ENCODE assay signal across 1 cellular context in the genomic region with DNA sequence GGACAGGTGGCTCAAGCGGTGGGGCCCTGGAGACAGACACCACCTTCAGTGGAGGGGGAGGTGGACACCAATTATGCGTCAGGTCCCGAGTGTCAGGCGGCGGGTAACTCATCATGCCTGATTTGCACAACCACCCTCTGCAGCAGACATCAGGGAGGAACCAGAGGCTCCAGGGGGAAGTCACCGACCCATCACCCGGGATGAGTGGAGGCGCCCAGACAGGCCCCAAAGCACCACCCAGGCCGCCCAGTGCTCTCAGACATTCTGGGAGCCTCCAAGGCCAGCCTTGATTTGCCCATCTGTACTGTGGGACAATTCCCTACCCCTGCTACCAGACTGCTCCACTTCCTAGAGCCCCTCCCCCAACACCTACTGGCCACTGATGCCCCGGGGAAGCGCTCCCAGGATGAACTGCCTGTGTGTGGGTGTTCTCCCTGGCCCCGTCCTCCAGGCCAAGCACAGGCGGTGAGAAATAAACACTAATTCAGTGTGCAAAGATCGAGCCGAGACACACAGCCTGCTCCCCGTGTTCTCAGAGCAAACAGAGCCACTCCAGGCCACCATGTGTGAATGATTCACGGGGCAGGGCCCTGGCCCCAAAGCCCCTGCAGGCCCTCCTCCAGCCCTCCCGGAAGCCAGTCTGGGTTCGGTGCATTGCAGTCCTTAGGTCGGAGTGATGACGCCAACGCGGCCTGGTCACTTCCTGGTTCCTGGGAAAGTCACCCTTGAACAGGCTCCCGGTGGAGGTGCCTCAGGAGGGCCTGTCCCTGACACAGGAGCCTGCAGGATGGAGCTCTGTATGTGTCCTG.
TF ChIP-seq lines count a peak whose summit lies in the region.

No MANE protein-coding gene starts in this region.

TF ChIP-seq in HepG2, 621 proteins besides CTCF, POLR2A, EP300 and RAD21 (continued from another document and continues in another):
- TF ChIP-seq ARID2 (CRISPR knock-in tag; IDR thresholded peaks at IDR 0.05; ENCODE audit: borderline replicate concordance) (no peak), TIGD3 (CRISPR knock-in tag; IDR thresholded peaks at IDR 0.05; ENCODE audit: borderline replicate concordance) (peak; percentile 83; the same call in 1 of the 2 replicates), SKIL (CRISPR knock-in tag; IDR thresholded peaks at IDR 0.05; ENCODE audit: borderline replicate concordance) (peak; percentile 90), SCMH1 (CRISPR knock-in tag; IDR thresholded peaks at IDR 0.05; ENCODE audit: borderline replicate concordance) (no peak), ZNF251 (CRISPR knock-in tag; IDR thresholded peaks at IDR 0.05) (0 out of 2 replicates have a peak, but pooled peaks have one; percentile 69), KMT2A (CRISPR knock-in tag; IDR thresholded peaks at IDR 0.05) (peak; percentile 79), KAT8 (CRISPR knock-in tag; IDR thresholded peaks at IDR 0.05) (peak; percentile 97), GRHL1 (CRISPR knock-in tag; conservative IDR thresholded peaks at IDR 0.05) (no peak), ZNF256 (CRISPR knock-in tag; conservative IDR thresholded peaks at IDR 0.05) (no peak), IRF2 (CRISPR knock-in tag; IDR thresholded peaks at IDR 0.05) (peak; percentile 86), PHF8 (CRISPR knock-in tag; IDR thresholded peaks at IDR 0.05) (peak; percentile 58; the same call in 1 of the 2 replicates), ZNF331 (CRISPR knock-in tag; IDR thresholded peaks at IDR 0.05) (peak; percentile 92), GFI1 (CRISPR knock-in tag; IDR thresholded peaks at IDR 0.05; ENCODE audit: borderline replicate concordance) (peak; percentile 82; the same call in 1 of the 2 replicates), ZMYM4 (CRISPR knock-in tag; IDR thresholded peaks at IDR 0.05) (peak; percentile 88), ZNF772 (CRISPR knock-in tag; IDR thresholded peaks at IDR 0.05) (peak; percentile 98), ZNF607 (CRISPR knock-in tag; IDR thresholded peaks at IDR 0.05; ENCODE audit: borderline replicate concordance) (peak; percentile 90; the same call in 1 of the 2 replicates), SALL2 (CRISPR knock-in tag; IDR thresholded peaks at IDR 0.05) (no peak), ZNF7 (CRISPR knock-in tag; IDR thresholded peaks at IDR 0.05) (no peak), ZNF615 (CRISPR knock-in tag; IDR thresholded peaks at IDR 0.05; ENCODE audit: borderline replicate concordance) (no peak), ZNF337 (CRISPR knock-in tag; IDR thresholded peaks at IDR 0.05; ENCODE audit: borderline replicate concordance, low read depth) (no peak), THAP11 (CRISPR knock-in tag; IDR thresholded peaks at IDR 0.05) (peak; percentile 87), JARID2 (CRISPR knock-in tag; IDR thresholded peaks at IDR 0.05; ENCODE audit: insufficient replicate concordance) (no peak), ZNF589 (CRISPR knock-in tag; conservative IDR thresholded peaks at IDR 0.05) (peak; percentile 74; the same call in 1 of the 2 replicates), HNF4A (CRISPR knock-in tag; IDR thresholded peaks at IDR 0.05) (peak; percentile 88), ZNF350 (CRISPR knock-in tag; IDR thresholded peaks at IDR 0.05; ENCODE audit: borderline replicate concordance, low read depth) (peak; percentile 95), ZHX2 (IDR thresholded peaks at IDR 0.05; ENCODE audit: low read depth) (peak; percentile 70), ZHX2 (CRISPR knock-in tag; IDR thresholded peaks at IDR 0.05; ENCODE audit: borderline replicate concordance) (no peak), CC2D1A (CRISPR knock-in tag; IDR thresholded peaks at IDR 0.05) (no peak), E2F2 (CRISPR knock-in tag; IDR thresholded peaks at IDR 0.05; ENCODE audit: borderline replicate concordance) (no peak)
- TF ChIP-seq, protein P1, sequence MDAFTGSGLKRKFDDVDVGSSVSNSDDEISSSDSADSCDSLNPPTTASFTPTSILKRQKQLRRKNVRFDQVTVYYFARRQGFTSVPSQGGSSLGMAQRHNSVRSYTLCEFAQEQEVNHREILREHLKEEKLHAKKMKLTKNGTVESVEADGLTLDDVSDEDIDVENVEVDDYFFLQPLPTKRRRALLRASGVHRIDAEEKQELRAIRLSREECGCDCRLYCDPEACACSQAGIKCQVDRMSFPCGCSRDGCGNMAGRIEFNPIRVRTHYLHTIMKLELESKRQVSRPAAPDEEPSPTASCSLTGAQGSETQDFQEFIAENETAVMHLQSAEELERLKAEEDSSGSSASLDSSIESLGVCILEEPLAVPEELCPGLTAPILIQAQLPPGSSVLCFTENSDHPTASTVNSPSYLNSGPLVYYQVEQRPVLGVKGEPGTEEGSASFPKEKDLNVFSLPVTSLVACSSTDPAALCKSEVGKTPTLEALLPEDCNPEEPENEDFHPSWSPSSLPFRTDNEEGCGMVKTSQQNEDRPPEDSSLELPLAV (CRISPR knock-in tag; conservative IDR thresholded peaks at IDR 0.05; ENCODE audit: low read depth) = no peak
- TF ChIP-seq, protein P2, sequence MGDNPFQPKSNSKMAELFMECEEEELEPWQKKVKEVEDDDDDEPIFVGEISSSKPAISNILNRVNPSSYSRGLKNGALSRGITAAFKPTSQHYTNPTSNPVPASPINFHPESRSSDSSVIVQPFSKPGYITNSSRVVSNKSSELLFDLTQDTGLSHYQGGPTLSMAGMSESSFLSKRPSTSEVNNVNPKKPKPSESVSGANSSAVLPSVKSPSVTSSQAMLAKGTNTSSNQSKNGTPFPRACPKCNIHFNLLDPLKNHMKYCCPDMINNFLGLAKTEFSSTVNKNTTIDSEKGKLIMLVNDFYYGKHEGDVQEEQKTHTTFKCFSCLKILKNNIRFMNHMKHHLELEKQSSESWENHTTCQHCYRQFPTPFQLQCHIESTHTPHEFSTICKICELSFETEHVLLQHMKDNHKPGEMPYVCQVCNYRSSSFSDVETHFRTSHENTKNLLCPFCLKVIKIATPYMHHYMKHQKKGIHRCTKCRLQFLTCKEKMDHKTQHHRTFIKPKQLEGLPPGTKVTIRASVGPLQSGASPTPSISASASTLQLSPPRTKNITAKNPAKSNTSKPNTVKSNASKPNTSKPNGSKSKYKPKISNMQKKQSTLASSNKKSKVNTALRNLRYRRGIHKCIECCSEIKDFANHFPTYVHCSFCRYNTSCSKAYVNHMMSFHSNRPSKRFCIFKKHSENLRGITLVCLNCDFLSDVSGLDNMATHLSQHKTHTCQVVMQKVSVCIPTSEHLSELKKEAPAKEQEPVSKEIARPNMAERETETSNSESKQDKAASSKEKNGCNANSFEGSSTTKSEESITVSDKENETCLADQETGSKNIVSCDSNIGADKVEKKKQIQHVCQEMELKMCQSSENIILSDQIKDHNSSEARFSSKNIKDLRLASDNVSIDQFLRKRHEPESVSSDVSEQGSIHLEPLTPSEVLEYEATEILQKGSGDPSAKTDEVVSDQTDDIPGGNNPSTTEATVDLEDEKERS (CRISPR knock-in tag; IDR thresholded peaks at IDR 0.05) = peak; percentile 93
- TF ChIP-seq, protein P3, sequence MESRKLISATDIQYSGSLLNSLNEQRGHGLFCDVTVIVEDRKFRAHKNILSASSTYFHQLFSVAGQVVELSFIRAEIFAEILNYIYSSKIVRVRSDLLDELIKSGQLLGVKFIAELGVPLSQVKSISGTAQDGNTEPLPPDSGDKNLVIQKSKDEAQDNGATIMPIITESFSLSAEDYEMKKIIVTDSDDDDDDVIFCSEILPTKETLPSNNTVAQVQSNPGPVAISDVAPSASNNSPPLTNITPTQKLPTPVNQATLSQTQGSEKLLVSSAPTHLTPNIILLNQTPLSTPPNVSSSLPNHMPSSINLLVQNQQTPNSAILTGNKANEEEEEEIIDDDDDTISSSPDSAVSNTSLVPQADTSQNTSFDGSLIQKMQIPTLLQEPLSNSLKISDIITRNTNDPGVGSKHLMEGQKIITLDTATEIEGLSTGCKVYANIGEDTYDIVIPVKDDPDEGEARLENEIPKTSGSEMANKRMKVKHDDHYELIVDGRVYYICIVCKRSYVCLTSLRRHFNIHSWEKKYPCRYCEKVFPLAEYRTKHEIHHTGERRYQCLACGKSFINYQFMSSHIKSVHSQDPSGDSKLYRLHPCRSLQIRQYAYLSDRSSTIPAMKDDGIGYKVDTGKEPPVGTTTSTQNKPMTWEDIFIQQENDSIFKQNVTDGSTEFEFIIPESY (CRISPR knock-in tag; IDR thresholded peaks at IDR 0.05) = peak; percentile 32; the same call in 1 of the 2 replicates
